Comparison of ENCODE assay signal across 30 cellular contexts in the genomic region with DNA sequence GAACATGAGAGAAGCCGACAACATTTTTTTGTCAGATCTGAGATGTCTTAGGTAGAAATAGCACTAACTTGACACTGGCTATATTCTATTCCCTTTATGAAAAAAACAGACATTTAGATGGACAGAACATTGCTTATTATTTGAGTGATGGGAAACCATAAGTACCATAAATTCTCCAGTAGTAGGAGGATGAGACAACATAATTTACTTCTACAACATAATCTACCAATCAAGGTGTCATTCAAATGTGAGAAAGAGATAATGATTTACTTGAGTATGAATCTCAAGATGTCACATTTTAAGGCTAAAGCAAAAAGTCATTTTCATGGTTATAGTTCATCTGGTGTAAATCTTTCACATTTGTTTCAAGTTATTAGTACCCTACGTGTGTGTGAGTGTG.
"Had no signal": no experiment of that assay in that cellular context is flagged by ENCODE, and none has a peak within 500 bp of the region (broad histone marks: within the 10 kb centered on the region; RNA-seq: fewer than 3 reads in every experiment).

No MANE protein-coding gene starts in this region.

- H3K27ac ChIP-seq: neural progenitor cell, ovary, parathyroid adenoma, psoas muscle, right lobe of liver, skin epidermis, spleen, suprapubic skin, testis, tibial artery, transverse colon, upper lobe of right lung, vagina had no signal

- ATAC-seq: naive thymus-derived CD8-positive, alpha-beta T cell; natural killer cell treated with Interleukin-12 subunit alpha and Interleukin-12 subunit beta and Interleukin-15 and Interleukin-18, amount 100 ng/mL, for 72 hours; psoas muscle; right cardiac atrium; right lobe of liver; stimulated activated memory B cell treated with anti-CD40 and anti-IgM and Interleukin-4, amounts not matched to agents 10 μg/mL and 1 μg/mL and 100 μg/mL, for 72 hours; stimulated activated naive CD8-positive, alpha-beta T cell treated with anti-CD3 and anti-CD28 coated beads, Interleukin-15, amount 100 ng/mL, for 72 hours; stimulated activated naive CD8-positive, alpha-beta T cell treated with anti-CD3 and anti-CD28 coated beads, Interleukin-15, Interleukin-2, amounts not matched to agents 100 U/mL and 50 U/mL, for 24 hours; upper lobe of right lung had no signal

- H3K4me2 ChIP-seq: neural progenitor cell, smooth muscle cell had no signal

- DNase-seq: naive thymus-derived CD8-positive, alpha-beta T cell; nephron progenitor cell; occipital lobe; ovary; posterior cingulate gyrus; psoas muscle; right cardiac atrium; right lobe of liver; spleen; stimulated activated CD4-positive, alpha-beta T cell treated with anti-CD3 and anti-CD28 coated beads, Interleukin-12 subunit alpha, Interleukin-12 subunit beta, amount 100 ng/mL, for 4 hours; stimulated activated CD4-positive, alpha-beta T cell treated with anti-CD3 and anti-CD28 coated beads, Interleukin-1b, Interleukin-23, amount 100 ng/mL, for 48 hours; stimulated activated CD4-positive, alpha-beta T cell treated with anti-CD3 and anti-CD28 coated beads, Interleukin-4, amount 100 ng/mL, for 1 hour; stimulated activated CD4-positive, alpha-beta T cell treated with anti-CD3 and anti-CD28 coated beads, Interleukin-4, amount 100 ng/mL, for 4 hours; stimulated activated CD8-positive, alpha-beta memory T cell treated with anti-CD3 and anti-CD28 coated beads, Interleukin-4, amount 100 ng/mL, for 48 hours; stimulated activated naive CD4-positive, alpha-beta T cell; stimulated activated naive CD8-positive, alpha-beta T cell treated with anti-CD3 and anti-CD28 coated beads, Interleukin-15, amount 100 ng/mL, for 72 hours; stimulated activated naive CD8-positive, alpha-beta T cell treated with anti-CD3 and anti-CD28 coated beads, Interleukin-15, Interleukin-2, amounts not matched to agents 100 U/mL and 50 U/mL, for 24 hours; substantia nigra; testis; tibial artery; transverse colon; upper lobe of right lung had no signal

- H2AFZ ChIP-seq: neural progenitor cell, parathyroid adenoma had no signal

- H3K4me3 ChIP-seq: neural progenitor cell, ovary, psoas muscle, right lobe of liver, skin epidermis, smooth muscle cell, spleen, suprapubic skin, testis, tibial artery, transverse colon, upper lobe of right lung, vagina had no signal

- H3K9me3 ChIP-seq: ovary, psoas muscle, right lobe of liver, spleen, suprapubic skin, testis, tibial artery, transverse colon, upper lobe of right lung, vagina had no signal

- H3K9ac ChIP-seq: neural progenitor cell, parathyroid adenoma had no signal

- H3K27me3 ChIP-seq: neural progenitor cell, ovary, right lobe of liver, spleen, suprapubic skin, testis, tibial artery, transverse colon, upper lobe of right lung, vagina had no signal

- H3K36me3 ChIP-seq: neural progenitor cell, ovary, right lobe of liver, spleen, suprapubic skin, tibial artery, transverse colon, upper lobe of right lung, vagina had no signal

- H3K79me2 ChIP-seq: parathyroid adenoma had no signal
